In genomic region chr5:82164109-82164956, GRCh38 we compare ENCODE assay signal across 10 cellular contexts.
DNase-seq lines count a peak whose midpoint lies in the region; TF ChIP-seq lines count a peak whose summit lies in the region.
"Had no signal": no experiment of that assay in that cellular context is flagged by ENCODE, and none has a peak within 500 bp of the region (broad histone marks: within the 10 kb centered on the region; RNA-seq: fewer than 3 reads in every experiment).

No MANE protein-coding gene starts in this region.

- peak; percentile 73 for DNase-seq in DMS 273 (lab: John Stamatoyannopoulos, UW; ENCODE audit: unreplicated experiment)
- DNase-seq in DMS 273 treated with DMSO at 0.1 percent for 48 hours (lab: John Stamatoyannopoulos, UW) = no peak
- peak; percentile 93 for DNase-seq in astrocyte of the spinal cord (ENCODE audit: low read depth, low spot score)
- peak; percentile 97 for DNase-seq in iris pigment epithelial cell (ENCODE audit: low read depth)
- no peak for DNase-seq in tibial artery
- no peak for DNase-seq in NCI-H1694 treated with DMSO at 0.1 percent for 48 hours (lab: John Stamatoyannopoulos, UW)
- DNase-seq in effector CD8-positive, alpha-beta T cell (lab: John Stamatoyannopoulos, UW) = no peak
- DNase-seq in germinal center (ENCODE audit: low spot score) = no peak
- DNase-seq: activated CD4-positive, alpha-beta T cell treated with anti-CD3 and anti-CD28 coated beads for 36 hours; NCI-H774 had no signal

- in situ Hi-C loops in astrocyte of the spinal cord (cut with HindIII; ENCODE audit: low sequenced_read_pairs) = no loop called here

- peak overlapping the region; percentile 3 to 20 for H3K27ac ChIP-seq in tibial artery

- no peaks in the 10 kb centered on the region for H3K9me3 ChIP-seq in tibial artery

- H3K4me3 ChIP-seq in astrocyte of the spinal cord (ENCODE audit: low read depth, low read length) = no peak overlapping the region
- H3K4me3 ChIP-seq in tibial artery = no peak overlapping the region

- TF ChIP-seq CTCF in astrocyte of the spinal cord (IDR thresholded peaks at IDR 0.05; ENCODE audit: low read depth, low read length) (no peak), tibial artery (IDR thresholded peaks at IDR 0.05) (no peak)

- intact Hi-C loops in tibial artery (cut with DNase I; ENCODE audit: low total_unique reads) = loop anchor here (2.0 to 10.0 kb wide), 2 partner anchors 310 to 656 kb away; no protein-coding TSS in a partner anchor

- no peaks in the 10 kb centered on the region for H3K36me3 ChIP-seq in tibial artery

- H3K4me1 ChIP-seq in tibial artery = peaks cover 0 to 24% (median 14%) of the 10 kb centered on the region in 4 donors

- no peaks in the 10 kb centered on the region for H3K27me3 ChIP-seq in tibial artery

Comparison
In these comparisons a context has a peak if more than half of its experiments do, and no peak if none do; other contexts are left out.
1. DNase-seq: peak in DMS 273 (single experiment), astrocyte of the spinal cord (single experiment) and iris pigment epithelial cell (single experiment); none in DMS 273 treated with DMSO at 0.1 percent for 48 hours (single experiment), tibial artery (0 of 2), NCI-H1694 treated with DMSO at 0.1 percent for 48 hours (single experiment), effector CD8-positive, alpha-beta T cell (single experiment) and germinal center (single experiment).